Comparison of ENCODE assay signal across 8 cellular contexts in genomic region chr3:28286595-28286994, GRCh38. TPM values are rescaled to one million over a fixed set of nuclear protein-coding genes. Genes with fewer than 3 reads are reported as not detected.
DNase-seq lines count a peak whose midpoint lies in the region; ATAC-seq and TF ChIP-seq lines count a peak whose summit lies in the region.

No MANE protein-coding gene starts in this region.

- peaks cover 16% of the 10 kb centered on the region for H3K36me3 Mint-ChIP-seq in CD8-positive, alpha-beta T cell

- intact Hi-C loops in CD8-positive, alpha-beta T cell (cut with DNase I, micrococcal nuclease) = loop anchor here (1.0 to 10.0 kb wide), 6 partner anchors 14 to 574 kb away; no protein-coding TSS in a partner anchor
- intact Hi-C loops in lower lobe of right lung (cut with DNase I) = no loop called here

- POLR2A ChIA-PET in CD8-positive, alpha-beta T cell (lab: Charles Lee) = interaction anchor here (2.2 kb wide), 1 partner anchor 564 kb away, joined by 10 read pairs; the partner anchor contains the start of gene EOMES

- H3K9me3 ChIP-seq in CD8-positive, alpha-beta T cell (ENCODE audit: low read length) = no peaks in the 10 kb centered on the region
- H3K9me3 ChIP-seq in lower lobe of right lung = no peaks in the 10 kb centered on the region

- no peaks in the 10 kb centered on the region for H3K27me3 Mint-ChIP-seq in CD8-positive, alpha-beta T cell (ENCODE audit: low read depth)

- no peaks in the 10 kb centered on the region for H3K36me3 ChIP-seq in CD8-positive, alpha-beta T cell (ENCODE audit: insufficient read depth, low read length)
- H3K36me3 ChIP-seq in lower lobe of right lung = no peaks in the 10 kb centered on the region

- no peak overlapping the region for H3K27ac ChIP-seq in CD8-positive, alpha-beta T cell (ENCODE audit: low read depth, low read length)
- H3K27ac ChIP-seq in lower lobe of right lung = no peak overlapping the region

- no peak overlapping the region for H3K4me3 Mint-ChIP-seq in CD8-positive, alpha-beta T cell

- no peaks in the 10 kb centered on the region for H3K27me3 ChIP-seq in CD8-positive, alpha-beta T cell (ENCODE audit: insufficient read depth, low read length)
- H3K27me3 ChIP-seq in lower lobe of right lung (ENCODE audit: low read depth) = no peaks in the 10 kb centered on the region

- H3K4me1 ChIP-seq in CD8-positive, alpha-beta T cell (ENCODE audit: insufficient read depth, low read length) = no peaks in the 10 kb centered on the region
- no peaks in the 10 kb centered on the region for H3K4me1 ChIP-seq in lower lobe of right lung

- ATAC-seq in CD8-positive, alpha-beta T cell = peak; percentile 83
- peak; percentile 84 for ATAC-seq in GM18870 (IDR thresholded peaks at IDR 0.05; ENCODE audit: unreplicated experiment)
- ATAC-seq in HG03060 (IDR thresholded peaks at IDR 0.05; ENCODE audit: low read depth, unreplicated experiment) = peak; percentile 91
- ATAC-seq in lower lobe of right lung = peak; percentile 67 to 74

- peak; percentile 60 for TF ChIP-seq CTCF in CD8-positive, alpha-beta T cell (IDR thresholded peaks at IDR 0.05)
- TF ChIP-seq CTCF in lower lobe of right lung (IDR thresholded peaks at IDR 0.05) = peak; percentile 54

- H3K4me3 ChIP-seq in CD8-positive, alpha-beta T cell (ENCODE audit: low read depth, low read length) = no peak overlapping the region
- H3K4me3 ChIP-seq in lower lobe of right lung = no peak overlapping the region

- no peak for DNase-seq in CD8-positive, alpha-beta T cell
- DNase-seq in NCI-H748 treated with DMSO at 0.1 percent for 48 hours (lab: John Stamatoyannopoulos, UW) (peak; percentile 2), cerebellum (ENCODE audit: low spot score) (peak; percentile 56), lower lobe of right lung (no peak), NCI-H774 (lab: John Stamatoyannopoulos, UW) (no peak)
- DNase-seq in activated T-cell treated with anti-CD3 and anti-CD28 coated beads, Interleukin-2, amount 50 U/mL, for 1 hour = no peak

- peaks cover 34% of the 10 kb centered on the region for H3K4me1 Mint-ChIP-seq in CD8-positive, alpha-beta T cell (ENCODE audit: low read depth)

- H3K27ac Mint-ChIP-seq in CD8-positive, alpha-beta T cell = no peak overlapping the region

- CTCF ChIA-PET in CD8-positive, alpha-beta T cell (lab: Charles Lee) = interaction anchor here (0.7 to 7.8 kb wide), 15 partner anchors 28 to 578 kb away, joined by 3 to 56 read pairs (median 4); partner anchors contain the start of gene EOMES

- H3K9me3 Mint-ChIP-seq in CD8-positive, alpha-beta T cell = no peaks in the 10 kb centered on the region

RNA-seq across cellular contexts. Expression of gene CMC1, which starts 45.2 kb away (rescaled TPM):
- total RNA-seq in CD8-positive, alpha-beta T cell = 10 to 100 TPM; 28.0 to 31.0 TPM
- total RNA-seq in cerebellum (15.1 TPM), lower lobe of right lung (23.6 TPM)

Comparison
In these comparisons a context has a peak if more than half of its experiments do, and no peak if none do; other contexts are left out.
1. DNase-seq: peak in NCI-H748 treated with DMSO at 0.1 percent for 48 hours (single experiment) and cerebellum (single experiment); none in CD8-positive, alpha-beta T cell (0 of 7), lower lobe of right lung (single experiment), activated T-cell treated with anti-CD3 and anti-CD28 coated beads, Interleukin-2, amount 50 U/mL, for 1 hour (single experiment) and NCI-H774 (single experiment).
2. Peak in every context shown above with its lines, with median percentiles within 50 percentile points of each other: ATAC-seq.